ENCODE assay signal across 8 cellular contexts in the genomic region with DNA sequence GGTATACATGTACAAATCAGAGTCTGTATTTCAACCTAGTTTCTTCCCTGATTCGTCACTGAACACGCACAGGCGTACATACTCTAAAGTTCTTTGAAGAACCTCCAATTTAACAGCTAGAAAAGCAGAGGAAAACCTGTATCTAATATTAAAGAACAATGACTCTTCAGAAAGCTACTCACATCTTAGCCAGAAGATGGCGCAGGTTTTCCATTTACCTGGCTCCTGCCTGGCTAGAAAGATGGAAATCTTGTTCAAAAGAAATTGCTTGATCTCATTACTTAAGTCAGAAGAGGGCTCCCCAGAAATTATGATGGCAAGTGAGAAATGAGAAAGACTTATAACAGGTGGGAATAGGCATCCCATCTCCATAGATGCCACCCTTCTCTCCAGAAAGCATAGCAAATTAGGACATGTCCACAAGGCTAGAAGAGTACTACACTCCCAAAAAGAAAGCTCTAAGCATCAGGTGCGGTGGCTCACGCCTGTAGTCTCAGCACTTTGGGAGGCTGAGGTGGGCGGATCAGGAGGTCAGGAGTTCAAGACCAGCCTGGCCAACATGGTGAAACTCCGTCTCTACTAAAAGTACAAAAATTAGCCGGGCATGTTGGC. TPM values are rescaled to one million over a fixed set of nuclear protein-coding genes. Genes with fewer than 3 reads are reported as not detected.
A peak's percentile ranks its signal among the peaks of the same experiment; 100 is the strongest.
DNase-seq lines count a peak whose midpoint lies in the region; ATAC-seq and TF ChIP-seq lines count a peak whose summit lies in the region.

No MANE protein-coding gene starts in this region.

- TF ChIP-seq EP300 in sigmoid colon (IDR thresholded peaks at IDR 0.05): no peak

- no peak overlapping the region for H3K27ac ChIP-seq in sigmoid colon

- H3K4me1 ChIP-seq in HAP-1 (peaks cover 3% of the 10 kb centered on the region), sigmoid colon (no peaks in the 10 kb centered on the region)

- peaks cover 3% of the 10 kb centered on the region for H3K27me3 Mint-ChIP-seq in activated T-helper 1 cell treated with anti-CD3 and anti-CD28 coated beads, Interleukin-12 subunit alpha, Interleukin-12 subunit beta, Interleukin-2, Interleukin-4 antibody, amounts not matched to agents 30 ng/mL and 10 ng/mL and 1 ng/mL, durations not matched to agents 14 hours and 24 hours and 36 hours (ENCODE audit: insufficient read depth)
- H3K27me3 Mint-ChIP-seq in glutamatergic neuron (ENCODE audit: unreplicated experiment): no peaks in the 10 kb centered on the region

- no peak overlapping the region for H3K4me3 Mint-ChIP-seq in activated T-helper 1 cell treated with anti-CD3 and anti-CD28 coated beads, Interleukin-12 subunit alpha, Interleukin-12 subunit beta, Interleukin-2, Interleukin-4 antibody, amounts not matched to agents 30 ng/mL and 10 ng/mL and 1 ng/mL, durations not matched to agents 14 hours and 24 hours and 36 hours
- H3K4me3 Mint-ChIP-seq in glutamatergic neuron (ENCODE audit: unreplicated experiment): no peak overlapping the region

- TF ChIP-seq CTCF in glutamatergic neuron (IDR thresholded peaks at IDR 0.05; ENCODE audit: partially characterized antibody, unreplicated experiment) (peak; percentile 65), sigmoid colon (IDR thresholded peaks at IDR 0.05) (peak; percentile 16 to 65 (median 60))

- intact Hi-C loops in activated T-helper 1 cell treated with anti-CD3 and anti-CD28 coated beads, Interleukin-12 subunit alpha, Interleukin-12 subunit beta, Interleukin-2, Interleukin-4 antibody, amounts not matched to agents 30 ng/mL and 10 ng/mL and 1 ng/mL, durations not matched to agents 14 hours and 24 hours and 36 hours (cut with micrococcal nuclease): loop anchor here (1.0 kb wide), 2 partner anchors 232 to 571 kb away; no protein-coding TSS in a partner anchor
- intact Hi-C loops in sigmoid colon (cut with DNase I): loop anchor here (1.0 kb wide), 1 partner anchor 232 kb away; no protein-coding TSS in a partner anchor

- DNase-seq in DMS114 treated with DMSO at 0.1 percent for 48 hours (lab: John Stamatoyannopoulos, UW; ENCODE audit: unreplicated experiment): peak; percentile 59
- peak; percentile 64 to 76 for DNase-seq in HAP-1 (ENCODE audit: low spot score in 2 of 2)
- DNase-seq in NCI-H524 treated with DMSO at 0.1 percent for 48 hours (lab: John Stamatoyannopoulos, UW): peak; percentile 59
- DNase-seq in activated T-helper 1 cell treated with anti-CD3 and anti-CD28 coated beads, Interleukin-12 subunit alpha, Interleukin-12 subunit beta, Interleukin-2, Interleukin-4 antibody, amounts not matched to agents 30 ng/mL and 10 ng/mL and 1 ng/mL, durations not matched to agents 14 hours and 24 hours and 36 hours (ENCODE audit: low spot score): peak; percentile 3
- peak; percentile 32 for DNase-seq in glutamatergic neuron
- DNase-seq in sigmoid colon: no peak

- H3K4me1 Mint-ChIP-seq in activated T-helper 1 cell treated with anti-CD3 and anti-CD28 coated beads, Interleukin-12 subunit alpha, Interleukin-12 subunit beta, Interleukin-2, Interleukin-4 antibody, amounts not matched to agents 30 ng/mL and 10 ng/mL and 1 ng/mL, durations not matched to agents 14 hours and 24 hours and 36 hours (ENCODE audit: low read depth): no peaks in the 10 kb centered on the region
- H3K4me1 Mint-ChIP-seq in glutamatergic neuron (ENCODE audit: low read depth, unreplicated experiment): peaks cover 3% of the 10 kb centered on the region

- ATAC-seq in HG03457 (IDR thresholded peaks at IDR 0.05; ENCODE audit: unreplicated experiment) (no peak), GM21786 (IDR thresholded peaks at IDR 0.05; ENCODE audit: unreplicated experiment) (no peak)

- no peaks in the 10 kb centered on the region for H3K36me3 Mint-ChIP-seq in activated T-helper 1 cell treated with anti-CD3 and anti-CD28 coated beads, Interleukin-12 subunit alpha, Interleukin-12 subunit beta, Interleukin-2, Interleukin-4 antibody, amounts not matched to agents 30 ng/mL and 10 ng/mL and 1 ng/mL, durations not matched to agents 14 hours and 24 hours and 36 hours (ENCODE audit: low read depth)
- H3K36me3 Mint-ChIP-seq in glutamatergic neuron (ENCODE audit: unreplicated experiment): no peaks in the 10 kb centered on the region

- H3K4me3 ChIP-seq in HAP-1 (no peak overlapping the region), sigmoid colon (no peak overlapping the region)

- no peaks in the 10 kb centered on the region for H3K9me3 Mint-ChIP-seq in activated T-helper 1 cell treated with anti-CD3 and anti-CD28 coated beads, Interleukin-12 subunit alpha, Interleukin-12 subunit beta, Interleukin-2, Interleukin-4 antibody, amounts not matched to agents 30 ng/mL and 10 ng/mL and 1 ng/mL, durations not matched to agents 14 hours and 24 hours and 36 hours
- H3K9me3 Mint-ChIP-seq in glutamatergic neuron (ENCODE audit: unreplicated experiment): peaks cover 3% of the 10 kb centered on the region

- H3K9me3 ChIP-seq in HAP-1: no peaks in the 10 kb centered on the region
- no peaks in the 10 kb centered on the region for H3K9me3 ChIP-seq in sigmoid colon

- H3K27ac Mint-ChIP-seq in activated T-helper 1 cell treated with anti-CD3 and anti-CD28 coated beads, Interleukin-12 subunit alpha, Interleukin-12 subunit beta, Interleukin-2, Interleukin-4 antibody, amounts not matched to agents 30 ng/mL and 10 ng/mL and 1 ng/mL, durations not matched to agents 14 hours and 24 hours and 36 hours: no peak overlapping the region
- no peak overlapping the region for H3K27ac Mint-ChIP-seq in glutamatergic neuron (ENCODE audit: unreplicated experiment)

- H3K36me3 ChIP-seq in HAP-1 (replicated peaks) (no peaks in the 10 kb centered on the region), sigmoid colon (no peaks in the 10 kb centered on the region)

- H3K27me3 ChIP-seq in HAP-1 (ENCODE audit: low read depth) (no peaks in the 10 kb centered on the region), sigmoid colon (no peaks in the 10 kb centered on the region)

- TF ChIP-seq POLR2A in sigmoid colon (IDR thresholded peaks at IDR 0.05): no peak

- in situ Hi-C loops in HAP-1 (cut with MboI; ENCODE audit: low sequenced_read_pairs): loop anchor here (5.0 kb wide), 1 partner anchor 232 kb away; no protein-coding TSS in a partner anchor

- 51 to 53% methylated on average over 9 of the region's 9 CpGs for WGBS in sigmoid colon, 2 donors

RNA-seq across cellular contexts. Expression of a gene that starts 19.0 kb away (rescaled TPM):
- total RNA-seq in activated T-helper 1 cell treated with anti-CD3 and anti-CD28 coated beads, Interleukin-12 subunit alpha, Interleukin-12 subunit beta, Interleukin-2, Interleukin-4 antibody, amounts not matched to agents 30 ng/mL and 10 ng/mL and 1 ng/mL, durations not matched to agents 14 hours and 24 hours and 36 hours: not detected in 2 replicates
- total RNA-seq in glutamatergic neuron (ENCODE audit: unreplicated experiment) (1.8 TPM), sigmoid colon (under 1 TPM in 3 of 4 donors, not detected in 1; under 0.01 to 0.99 (median 0.27) TPM)
- 1 to 10 TPM; 1.8 to 8.0 (median 2.8) TPM for polyA plus RNA-seq in sigmoid colon
